In genomic region chr4:153337686-153338085, GRCh38 we compare ENCODE assay signal across 29 cellular contexts. TPM values are rescaled to one million over a fixed set of nuclear protein-coding genes. Genes with fewer than 3 reads are reported as not detected.
"Had no signal": no experiment of that assay in that cellular context is flagged by ENCODE, and none has a peak within 500 bp of the region (broad histone marks: within the 10 kb centered on the region; RNA-seq: fewer than 3 reads in every experiment).

No MANE protein-coding gene starts in this region.

- H3K4me3 ChIP-seq: left lung, lung, mucosa of descending colon, right atrium auricular region, right lobe of liver, smooth muscle cell, tibial nerve, uterus had no signal

- H3K4me1 Mint-ChIP-seq: immature natural killer cell had no signal

- H3K4me3 Mint-ChIP-seq: immature natural killer cell; memory B cell; naive thymus-derived CD4-positive, alpha-beta T cell; natural killer cell treated with Interleukin-12 subunit alpha and Interleukin-12 subunit beta and Interleukin-15 and Interleukin-18, amount 100 ng/mL, for 72 hours; stimulated activated memory B cell treated with anti-CD40 and anti-IgM and Interleukin-4, amounts not matched to agents 10 μg/mL and 1 μg/mL and 100 μg/mL, for 72 hours; stimulated activated naive CD8-positive, alpha-beta T cell treated with anti-CD3 and anti-CD28 coated beads, Interleukin-15, amount 100 ng/mL, for 72 hours; type B pancreatic cell had no signal

- H3K4me2 ChIP-seq: smooth muscle cell had no signal

- H3K36me3 Mint-ChIP-seq: immature natural killer cell; memory B cell; natural killer cell treated with Interleukin-12 subunit alpha and Interleukin-12 subunit beta and Interleukin-15 and Interleukin-18, amount 100 ng/mL, for 72 hours; stimulated activated memory B cell treated with anti-CD40 and anti-IgM and Interleukin-4, amounts not matched to agents 10 μg/mL and 1 μg/mL and 100 μg/mL, for 72 hours had no signal

- DNase-seq: hypothalamus; immature natural killer cell; kidney; left colon; left lung; midbrain; mucosa of descending colon; naive thymus-derived CD4-positive, alpha-beta T cell; nucleus accumbens; right lobe of liver; stimulated activated CD4-positive, alpha-beta T cell treated with anti-CD3 and anti-CD28 coated beads, Interleukin-1b, Interleukin-23, amount 100 ng/mL, for 48 hours; stimulated activated CD4-positive, alpha-beta T cell treated with anti-CD3 and anti-CD28 coated beads, Interleukin-2, amount 100 ng/mL, for 48 hours; stimulated activated CD4-positive, alpha-beta T cell treated with anti-CD3 and anti-CD28 coated beads, Interleukin-4, amount 100 ng/mL, for 4 hours; stimulated activated CD8-positive, alpha-beta memory T cell treated with anti-CD3 and anti-CD28 coated beads, Interleukin-4, amount 100 ng/mL, for 48 hours; stimulated activated naive CD4-positive, alpha-beta T cell treated with Interleukin-2 at 50 U/mL for 16 hours; stimulated activated naive CD8-positive, alpha-beta T cell treated with anti-CD3 and anti-CD28 coated beads, Interleukin-15, amount 100 ng/mL, for 72 hours; substantia nigra; uterus had no signal

- H3K9me3 ChIP-seq: left lung, mucosa of descending colon, right atrium auricular region, right lobe of liver, tibial nerve, uterus had no signal

- ATAC-seq: left colon; left lung; mucosa of descending colon; naive thymus-derived CD4-positive, alpha-beta T cell; natural killer cell treated with Interleukin-12 subunit alpha and Interleukin-12 subunit beta and Interleukin-15 and Interleukin-18, amount 100 ng/mL, for 72 hours; stimulated activated memory B cell treated with anti-CD40 and anti-IgM and Interleukin-4, amounts not matched to agents 10 μg/mL and 1 μg/mL and 100 μg/mL, for 72 hours; stimulated activated naive CD8-positive, alpha-beta T cell treated with anti-CD3 and anti-CD28 coated beads, Interleukin-15, amount 100 ng/mL, for 72 hours had no signal

- H3K27me3 Mint-ChIP-seq: memory B cell; progenitor cell of endocrine pancreas; stimulated activated memory B cell treated with anti-CD40 and anti-IgM and Interleukin-4, amounts not matched to agents 10 μg/mL and 1 μg/mL and 100 μg/mL, for 72 hours; type B pancreatic cell had no signal

- H3K27ac ChIP-seq: left lung, right atrium auricular region, right lobe of liver, tibial nerve, uterus had no signal

- H3K4me1 ChIP-seq: right lobe of liver, tibial nerve, uterus had no signal

- H3K9me3 Mint-ChIP-seq: immature natural killer cell; memory B cell; naive thymus-derived CD4-positive, alpha-beta T cell; natural killer cell treated with Interleukin-12 subunit alpha and Interleukin-12 subunit beta and Interleukin-15 and Interleukin-18, amount 100 ng/mL, for 72 hours; stimulated activated memory B cell treated with anti-CD40 and anti-IgM and Interleukin-4, amounts not matched to agents 10 μg/mL and 1 μg/mL and 100 μg/mL, for 72 hours; stimulated activated naive CD8-positive, alpha-beta T cell treated with anti-CD3 and anti-CD28 coated beads, Interleukin-15, amount 100 ng/mL, for 72 hours; type B pancreatic cell had no signal

- H3K27ac Mint-ChIP-seq: immature natural killer cell; memory B cell; naive thymus-derived CD4-positive, alpha-beta T cell; natural killer cell treated with Interleukin-12 subunit alpha and Interleukin-12 subunit beta and Interleukin-15 and Interleukin-18, amount 100 ng/mL, for 72 hours; progenitor cell of endocrine pancreas; stimulated activated memory B cell treated with anti-CD40 and anti-IgM and Interleukin-4, amounts not matched to agents 10 μg/mL and 1 μg/mL and 100 μg/mL, for 72 hours; stimulated activated naive CD8-positive, alpha-beta T cell treated with anti-CD3 and anti-CD28 coated beads, Interleukin-15, amount 100 ng/mL, for 72 hours; type B pancreatic cell had no signal

- H3K27me3 ChIP-seq: left lung, right atrium auricular region, right lobe of liver, tibial nerve, uterus had no signal

- H3K36me3 ChIP-seq: left lung, uterus had no signal

- FAIRE-seq: kidney had no signal

RNA-seq across cellular contexts. Expression of gene MND1, which starts 6.8 kb away (rescaled TPM):
- total RNA-seq: mesenteric fat pad, right atrium auricular region, ureter had no signal
